ENCODE assay signal across 8 cellular contexts in the genomic region with DNA sequence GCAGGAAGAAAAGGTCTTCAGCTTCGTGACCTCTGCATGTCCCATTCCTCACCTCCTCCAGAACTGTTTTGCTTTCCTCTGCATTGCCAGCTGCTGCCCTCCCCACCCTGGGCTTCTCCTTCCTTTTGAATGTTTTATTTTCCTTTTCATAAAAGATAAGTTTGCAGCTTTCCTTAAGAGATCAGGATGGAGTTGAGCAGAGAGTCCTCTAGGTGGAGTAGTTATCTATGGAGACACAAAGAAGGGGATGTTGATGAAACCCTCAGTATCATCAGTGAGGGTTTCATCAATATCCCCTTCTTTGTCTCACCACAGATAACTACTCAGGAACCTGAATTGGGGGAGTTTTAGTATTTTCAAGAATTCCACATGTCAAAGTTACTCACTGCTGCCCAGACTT. TPM values are rescaled to one million over a fixed set of nuclear protein-coding genes. Genes with fewer than 3 reads are reported as not detected.
DNase-seq lines count a peak whose midpoint lies in the region; TF ChIP-seq lines count a peak whose summit lies in the region.

No MANE protein-coding gene starts in this region.

- DNase-seq in AG04450 (ENCODE audit: low read depth, low spot score): no peak
- peak; percentile 32 for DNase-seq in GM13976 (ENCODE audit: low spot score)
- peak; percentile 22 for DNase-seq in RPMI7951 (ENCODE audit: low read depth)
- peak; percentile 21 for DNase-seq in glomerular visceral epithelial cell (ENCODE audit: extremely low spot score)
- no peak for DNase-seq in GOT3 (lab: John Stamatoyannopoulos, UW)
- DNase-seq in stimulated activated CD4-positive, alpha-beta T cell treated with anti-CD3 and anti-CD28 coated beads, Interleukin-2, amount 100 ng/mL, for 48 hours: no peak
- DNase-seq in tibial nerve (ENCODE audit: low spot score in 2 of 2): no peak
- DNase-seq in COLO668 (lab: John Stamatoyannopoulos, UW; ENCODE audit: unreplicated experiment): no peak

- TF ChIP-seq POLR2A in tibial nerve (IDR thresholded peaks at IDR 0.05): no peak

- H3K4me3 ChIP-seq in AG04450 (ENCODE audit: low read depth, low read length) (no peak overlapping the region), tibial nerve (no peak overlapping the region)

- H3K9me3 ChIP-seq in AG04450 (ENCODE audit: control insufficient read depth, insufficient read depth, low read length): no peaks in the 10 kb centered on the region
- H3K9me3 ChIP-seq in tibial nerve: no peaks in the 10 kb centered on the region

- H3K27me3 ChIP-seq in AG04450 (ENCODE audit: control insufficient read depth, insufficient read depth, low read length): peaks cover 2% of the 10 kb centered on the region
- no peaks in the 10 kb centered on the region for H3K27me3 ChIP-seq in tibial nerve

- WGBS in tibial nerve, 2 donors: 13 to 31% methylated on average over 1 of the region's 1 CpG

- H3K27ac ChIP-seq in AG04450 (ENCODE audit: low read depth, low read length): no peak overlapping the region
- H3K27ac ChIP-seq in tibial nerve: no peak overlapping the region

- CTCF ChIA-PET in AG04450 (lab: Charles Lee): interaction anchor here (0.6 to 2.8 kb wide), 28 partner anchors 10 to 1999 kb away, joined by 3 to 27 read pairs (median 4); a partner anchor contains a TSS

- TF ChIP-seq EP300 in tibial nerve (IDR thresholded peaks at IDR 0.05): no peak

- POLR2A ChIA-PET in AG04450 (lab: Yijun Ruan, JAX): no interaction called here

- no peaks in the 10 kb centered on the region for H3K4me1 ChIP-seq in tibial nerve

- in situ Hi-C loops in GM13976 (cut with MboI; ENCODE audit: low sequenced_read_pairs, unreplicated experiment): loop anchor here (25.0 kb wide), 1 partner anchor 190 kb away; no protein-coding TSS in a partner anchor

- H3K36me3 ChIP-seq in tibial nerve: no peaks in the 10 kb centered on the region

- TF ChIP-seq CTCF in AG04450 (IDR thresholded peaks at IDR 0.05; ENCODE audit: low read depth, low read length) (peak; percentile 64), GM13976 (IDR thresholded peaks at IDR 0.05; ENCODE audit: borderline replicate concordance, control extremely low read depth, extremely low read depth, insufficient read depth, missing control alignments) (peak; percentile 32), tibial nerve (IDR thresholded peaks at IDR 0.05) (no peak)

RNA-seq across cellular contexts. Expression of a gene that starts 19.0 kb away (rescaled TPM):
- polyA plus RNA-seq in AG04450 (2011; rRNA removed): 68.8 and 104 TPM in 2 replicates
- polyA minus RNA-seq in AG04450 (2011; rRNA and poly(A)+ RNA removed): 46.4 and 55.7 TPM in 2 replicates
- 37.4 and 49.1 TPM in 2 replicates for total RNA-seq in RPMI7951 (2014; rRNA removed; shearing (Covaris generic))
- total RNA-seq in tibial nerve: 100 to 1,000 TPM in 3 of 4 donors, 10 to 100 TPM in 1; 68.0 to 132 (median 115) TPM

Comparison
In these comparisons a context has a peak if more than half of its experiments do, and no peak if none do; other contexts are left out.
1. DNase-seq: peak in GM13976 (single experiment), RPMI7951 (single experiment) and glomerular visceral epithelial cell (single experiment); none in AG04450 (single experiment), GOT3 (single experiment), stimulated activated CD4-positive, alpha-beta T cell treated with anti-CD3 and anti-CD28 coated beads, Interleukin-2, amount 100 ng/mL, for 48 hours (0 of 2), tibial nerve (0 of 2) and COLO668 (single experiment).
2. CTCF ChIP-seq: peak in AG04450 (single experiment) and GM13976 (single experiment); none in tibial nerve (0 of 5).